1 cellular context compared by ENCODE assay signal in the genomic region with DNA sequence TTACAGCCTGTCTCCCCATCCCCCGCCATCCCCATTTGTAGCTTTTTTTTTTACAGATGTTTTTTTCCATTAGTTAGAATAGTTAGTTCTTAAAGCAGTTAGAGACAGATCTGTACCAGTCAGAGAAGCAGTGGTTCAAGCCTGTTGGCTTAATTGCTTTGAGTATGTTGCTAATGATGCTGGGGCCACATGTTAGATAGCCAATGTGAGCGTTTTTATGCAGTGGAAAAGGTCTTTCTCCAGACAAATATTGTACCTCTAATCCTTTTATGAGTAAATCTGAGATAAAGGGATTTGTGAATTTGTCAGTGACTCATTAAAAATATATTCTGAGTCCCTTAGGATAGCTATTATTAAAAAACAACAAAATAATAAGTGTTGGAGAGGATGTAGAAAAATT.
TF ChIP-seq lines count a peak whose summit lies in the region.

No MANE protein-coding gene starts in this region.

TF ChIP-seq in IMR-90, 13 proteins besides CTCF, POLR2A, EP300 and RAD21 (continued from another document):
- TF ChIP-seq, protein P1, sequence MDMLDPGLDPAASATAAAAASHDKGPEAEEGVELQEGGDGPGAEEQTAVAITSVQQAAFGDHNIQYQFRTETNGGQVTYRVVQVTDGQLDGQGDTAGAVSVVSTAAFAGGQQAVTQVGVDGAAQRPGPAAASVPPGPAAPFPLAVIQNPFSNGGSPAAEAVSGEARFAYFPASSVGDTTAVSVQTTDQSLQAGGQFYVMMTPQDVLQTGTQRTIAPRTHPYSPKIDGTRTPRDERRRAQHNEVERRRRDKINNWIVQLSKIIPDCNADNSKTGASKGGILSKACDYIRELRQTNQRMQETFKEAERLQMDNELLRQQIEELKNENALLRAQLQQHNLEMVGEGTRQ (IDR thresholded peaks at IDR 0.05; ENCODE audit: low read depth, low read length): no peak
- no peak for TF ChIP-seq RCOR1 (IDR thresholded peaks at IDR 0.05; ENCODE audit: insufficient replicate concordance, low read length)
- TF ChIP-seq FOS (IDR thresholded peaks at IDR 0.05; ENCODE audit: low read depth, low read length): no peak
- TF ChIP-seq ELK1 (IDR thresholded peaks at IDR 0.05; ENCODE audit: borderline replicate concordance, low read depth, low read length): no peak
- TF ChIP-seq CHD1 (IDR thresholded peaks at IDR 0.05; ENCODE audit: low read depth, low read length): no peak
- TF ChIP-seq MXI1 (IDR thresholded peaks at IDR 0.05; ENCODE audit: borderline replicate concordance, low read depth, low read length): no peak
- no peak for TF ChIP-seq NFE2L2 (IDR thresholded peaks at IDR 0.05; ENCODE audit: low read depth, low read length)
- TF ChIP-seq BHLHE40 (IDR thresholded peaks at IDR 0.05; ENCODE audit: low read depth, low read length): no peak
- no peak for TF ChIP-seq MAFK (IDR thresholded peaks at IDR 0.05; ENCODE audit: low read depth, low read length)
- TF ChIP-seq MAZ (IDR thresholded peaks at IDR 0.05; ENCODE audit: borderline replicate concordance, low read depth, low read length): no peak
- no peak for TF ChIP-seq CEBPB (IDR thresholded peaks at IDR 0.05; ENCODE audit: low read depth, low read length)
- no peak for TF ChIP-seq RFX5 (IDR thresholded peaks at IDR 0.05; ENCODE audit: low read depth, low read length)
TF ChIP-seq in IMR-90: peak in this region for 0.
